Comparison of ENCODE assay signal across 18 cellular contexts in genomic region chr7:41924798-41925197, GRCh38.
A peak's percentile ranks its signal among the peaks of the same experiment; 100 is the strongest.
DNase-seq lines count a peak whose midpoint lies in the region; ATAC-seq, FAIRE-seq and TF ChIP-seq lines count a peak whose summit lies in the region.
"Had no signal": no experiment of that assay in that cellular context is flagged by ENCODE, and none has a peak within 500 bp of the region (broad histone marks: within the 10 kb centered on the region; RNA-seq: fewer than 3 reads in every experiment).

No MANE protein-coding gene starts in this region.

- peak; percentile 65 for ATAC-seq in stimulated activated naive CD8-positive, alpha-beta T cell treated with anti-CD3 and anti-CD28 coated beads, Interleukin-15, Interleukin-2, amounts not matched to agents 100 U/mL and 50 U/mL, for 24 hours
- no peak for ATAC-seq in stimulated activated naive CD8-positive, alpha-beta T cell treated with anti-CD3 and anti-CD28 coated beads, Interleukin-15, amount 100 ng/mL, for 72 hours
- ATAC-seq: HCT116 had no signal

- H3K27me3 Mint-ChIP-seq in stimulated activated naive CD8-positive, alpha-beta T cell treated with anti-CD3 and anti-CD28 coated beads, Interleukin-15, amount 100 ng/mL, for 72 hours, result peaks cover 43% of the 10 kb centered on the region

- no peaks in the 10 kb centered on the region for H3K79me2 ChIP-seq in fibroblast of lung (ENCODE audit: control insufficient read depth, insufficient read depth, low read length)

- no peak overlapping the region for H3K9ac ChIP-seq in fibroblast of lung (ENCODE audit: insufficient read depth, low read length)

- H3K4me3 Mint-ChIP-seq in stimulated activated naive CD8-positive, alpha-beta T cell treated with anti-CD3 and anti-CD28 coated beads, Interleukin-15, amount 100 ng/mL, for 72 hours, result no peak overlapping the region
- H3K4me3 Mint-ChIP-seq: CD4-positive, alpha-beta memory T cell had no signal

- no peak overlapping the region for H3K4me3 ChIP-seq in fibroblast of lung (replicated peaks in 1 of 4; ENCODE audit: control extremely low read depth in 1 of 4, insufficient read depth in 1 of 4, low read depth in 3 of 4, low read length in 4 of 4)

- no peaks in the 10 kb centered on the region for H3K9me3 ChIP-seq in fibroblast of lung (ENCODE audit: control insufficient read depth, insufficient read depth, low read depth, low read length)

- no peaks in the 10 kb centered on the region for H3K27me3 ChIP-seq in fibroblast of lung (ENCODE audit: control insufficient read depth, insufficient read depth, low read length)

- no peak overlapping the region for H3K4me2 ChIP-seq in fibroblast of lung (ENCODE audit: extremely low read depth, insufficient read depth, low read length)

- H3K27ac ChIP-seq in fibroblast of lung (ENCODE audit: insufficient read depth, low read length), result peak overlapping the region; percentile 13
- H3K27ac ChIP-seq: C4-2B, HL-60 had no signal

- no peak overlapping the region for H2AFZ ChIP-seq in fibroblast of lung (ENCODE audit: low read length)

- H3K4me1 ChIP-seq in fibroblast of lung (ENCODE audit: control insufficient read depth, extremely low read depth, insufficient read depth, low read length), result peaks cover 23% of the 10 kb centered on the region

- peaks cover 12% of the 10 kb centered on the region for H3K4me1 Mint-ChIP-seq in stimulated activated naive CD8-positive, alpha-beta T cell treated with anti-CD3 and anti-CD28 coated beads, Interleukin-15, amount 100 ng/mL, for 72 hours
- H3K4me1 Mint-ChIP-seq: CD4-positive, alpha-beta memory T cell had no signal

- DNase-seq in stimulated activated naive CD8-positive, alpha-beta T cell treated with anti-CD3 and anti-CD28 coated beads, Interleukin-15, Interleukin-2, amounts not matched to agents 100 U/mL and 50 U/mL, for 24 hours, result no peak
- no peak for DNase-seq in stimulated activated naive CD8-positive, alpha-beta T cell treated with anti-CD3 and anti-CD28 coated beads, Interleukin-15, amount 100 ng/mL, for 72 hours
- DNase-seq in RCC 7860 (ENCODE audit: low spot score) (peak; percentile 30), fibroblast of lung (ENCODE audit: low read depth in 2 of 2) (no peak), D341Med (ENCODE audit: low spot score) (no peak), GDM1 (lab: John Stamatoyannopoulos, UW) (no peak), NCI-H526 treated with DMSO at 0.1 percent for 48 hours (lab: John Stamatoyannopoulos, UW) (no peak)
- DNase-seq: ACHN; CD4-positive, alpha-beta memory T cell; DMS153; DMS79 treated with DMSO at 0.1 percent for 48 hours; EL had no signal

- no peaks in the 10 kb centered on the region for H3K9me3 Mint-ChIP-seq in stimulated activated naive CD8-positive, alpha-beta T cell treated with anti-CD3 and anti-CD28 coated beads, Interleukin-15, amount 100 ng/mL, for 72 hours
- H3K9me3 Mint-ChIP-seq: CD4-positive, alpha-beta memory T cell had no signal

- no peaks in the 10 kb centered on the region for H4K20me1 ChIP-seq in fibroblast of lung (ENCODE audit: control insufficient read depth, extremely low read depth, insufficient read depth, low read length)

- FAIRE-seq in RCC 7860 (lab: Jason Lieb, UNC), result no peak
- FAIRE-seq: D721Med, G401.6, H54 had no signal

- TF ChIP-seq CTCF in fibroblast of lung (conservative IDR thresholded peaks at IDR 0.05 in 1 of 2, IDR thresholded peaks at IDR 0.05 in 1 of 2; ENCODE audit: low read depth in 1 of 2, low read length in 2 of 2), result no peak

- no peak overlapping the region for H3K27ac Mint-ChIP-seq in stimulated activated naive CD8-positive, alpha-beta T cell treated with anti-CD3 and anti-CD28 coated beads, Interleukin-15, amount 100 ng/mL, for 72 hours
- H3K27ac Mint-ChIP-seq: CD4-positive, alpha-beta memory T cell had no signal

- no peaks in the 10 kb centered on the region for H3K36me3 ChIP-seq in fibroblast of lung (ENCODE audit: control insufficient read depth, insufficient read depth, low read length)
